Comparison of ENCODE assay signal across 10 cellular contexts in genomic region chr10:113007343-113007771, GRCh38. TPM values are rescaled to one million over a fixed set of nuclear protein-coding genes. Genes with fewer than 3 reads are reported as not detected.
A peak's percentile ranks its signal among the peaks of the same experiment; 100 is the strongest.
DNase-seq lines count a peak whose midpoint lies in the region; ATAC-seq and TF ChIP-seq lines count a peak whose summit lies in the region.
"Had no signal": no experiment of that assay in that cellular context is flagged by ENCODE, and none has a peak within 500 bp of the region (broad histone marks: within the 10 kb centered on the region; RNA-seq: fewer than 3 reads in every experiment).

No MANE protein-coding gene starts in this region.

- no peak overlapping the region for H3K9ac ChIP-seq in H9 (ENCODE audit: extremely low read depth, insufficient read length, low read length)

- no peak overlapping the region for H3K4ac ChIP-seq in H9 (ENCODE audit: low read depth, low read length)

- H3K27me3 ChIP-seq in H9 (ENCODE audit: insufficient read depth, low read length), result no peaks in the 10 kb centered on the region
- H3K27me3 ChIP-seq in heart left ventricle, result no peaks in the 10 kb centered on the region

- TF ChIP-seq POLR2A in heart left ventricle (IDR thresholded peaks at IDR 0.05), result no peak
- no peak for TF ChIP-seq POLR2A in GM18505 (IDR thresholded peaks at IDR 0.05; ENCODE audit: borderline replicate concordance, extremely low read depth, insufficient read depth, insufficient read length)

- H3K18ac ChIP-seq in H9 (ENCODE audit: insufficient read length, low read depth, low read length), result no peak overlapping the region

- intact Hi-C loops in activated CD4-positive, alpha-beta T cell treated with anti-CD3 and anti-CD28 coated beads, Interleukin-2, amount 10 ng/mL, durations not matched to agents 24 days and 14 days (cut with micrococcal nuclease), result loop anchor here (2.0 kb wide), 1 partner anchor 21 kb away; no protein-coding TSS in a partner anchor
- intact Hi-C loops in heart left ventricle (cut with DNase I), result loop anchor here in 1 of 10 donors (10.0 kb wide), 1 partner anchor 53 kb away; the partner anchor contains the start of gene TCF7L2

- H3K36me3 ChIP-seq in heart left ventricle, result no peaks in the 10 kb centered on the region

- H4K91ac ChIP-seq in H9 (ENCODE audit: insufficient read length, low read depth, low read length), result no peak overlapping the region

- H3K27me3 Mint-ChIP-seq in H9 (ENCODE audit: low read depth), result no peaks in the 10 kb centered on the region
- H3K27me3 Mint-ChIP-seq in activated CD4-positive, alpha-beta T cell treated with anti-CD3 and anti-CD28 coated beads, Interleukin-2, amount 10 ng/mL, durations not matched to agents 24 days and 14 days, result peaks cover 78% of the 10 kb centered on the region

- H3K23me2 ChIP-seq in H9 (ENCODE audit: insufficient read length, low read depth, low read length, poor library complexity, severe bottlenecking), result no peaks in the 10 kb centered on the region

- no peak overlapping the region for H3T11ph ChIP-seq in H9 (ENCODE audit: low read length)

- no peak overlapping the region for H2BK120ac ChIP-seq in H9 (ENCODE audit: low read depth, low read length, poor library complexity, severe bottlenecking)

- no peak overlapping the region for H2BK20ac ChIP-seq in H9 (ENCODE audit: low read depth, low read length, poor library complexity, severe bottlenecking)

- peaks cover 76 to 86% of the 10 kb centered on the region in 2 experiments for H3K4me1 Mint-ChIP-seq in H9
- H3K4me1 Mint-ChIP-seq in activated CD4-positive, alpha-beta T cell treated with anti-CD3 and anti-CD28 coated beads, Interleukin-2, amount 10 ng/mL, durations not matched to agents 24 days and 14 days, result peaks cover 13% of the 10 kb centered on the region

- DNase-seq in H9 (no peak), coronary artery (ENCODE audit: low spot score) (no peak), NCI-H524 (lab: John Stamatoyannopoulos, UW) (no peak), heart left ventricle (no peak), NCI-H526 (lab: John Stamatoyannopoulos, UW) (no peak)
- peak; percentile 81 for DNase-seq in activated CD4-positive, alpha-beta T cell treated with anti-CD3 and anti-CD28 coated beads, Interleukin-2, amount 10 ng/mL, durations not matched to agents 24 days and 14 days
- DNase-seq in stimulated activated CD8-positive, alpha-beta memory T cell treated with anti-CD3 and anti-CD28 coated beads, Interleukin-12 subunit alpha, Interleukin-12 subunit beta, amount 100 ng/mL, for 1 hour (ENCODE audit: low read depth), result peak; percentile 14
- DNase-seq: KBM-7, right cardiac atrium had no signal

- H3K4me1 ChIP-seq in H9 (ENCODE audit: insufficient read depth, low read length) (peaks cover 10% of the 10 kb centered on the region), heart left ventricle (peaks cover 0 to 59% (median 33%) of the 10 kb centered on the region in 12 donors)

- no peak overlapping the region for H3K4me2 ChIP-seq in H9 (ENCODE audit: insufficient read depth, insufficient read length, low read length)

- no peak overlapping the region for H3K23ac ChIP-seq in H9 (ENCODE audit: insufficient read length, low read depth, low read length)

- H2BK15ac ChIP-seq in H9 (ENCODE audit: low read depth, low read length), result no peak overlapping the region

- peaks cover 36 to 69% (median 61%) of the 10 kb centered on the region in 3 experiments for H3K36me3 Mint-ChIP-seq in H9 (ENCODE audit: insufficient read depth in 1 of 3, low read depth in 3 of 3)
- H3K36me3 Mint-ChIP-seq in activated CD4-positive, alpha-beta T cell treated with anti-CD3 and anti-CD28 coated beads, Interleukin-2, amount 10 ng/mL, durations not matched to agents 24 days and 14 days (ENCODE audit: low read depth), result no peaks in the 10 kb centered on the region

- H3K27ac ChIP-seq in H9 (ENCODE audit: insufficient read length, low read depth, low read length) (no peak overlapping the region), coronary artery (peak overlapping the region; percentile 30 to 63), heart left ventricle (no peak overlapping the region)

- H4K20me1 ChIP-seq in H9 (ENCODE audit: control insufficient read depth, insufficient read depth, insufficient read length), result no peaks in the 10 kb centered on the region

- H3K9me3 ChIP-seq in H9 (ENCODE audit: control insufficient read depth, low read depth, low read length) (no peaks in the 10 kb centered on the region), heart left ventricle (no peaks in the 10 kb centered on the region)

- H2AK5ac ChIP-seq in H9 (ENCODE audit: insufficient read length, low read length), result no peak overlapping the region

- H2BK5ac ChIP-seq in H9 (ENCODE audit: insufficient read length, low read length), result no peak overlapping the region

- H4K5ac ChIP-seq in H9 (ENCODE audit: insufficient read length, low read depth, low read length), result no peak overlapping the region

- no peaks in the 10 kb centered on the region; a peak in 2 of 5 replicates for H3K9me3 Mint-ChIP-seq in H9
- H3K9me3 Mint-ChIP-seq in activated CD4-positive, alpha-beta T cell treated with anti-CD3 and anti-CD28 coated beads, Interleukin-2, amount 10 ng/mL, durations not matched to agents 24 days and 14 days, result no peaks in the 10 kb centered on the region

- H2BK12ac ChIP-seq in H9 (ENCODE audit: insufficient read length, low read depth, low read length), result no peak overlapping the region

- no peak overlapping the region for H3K56ac ChIP-seq in H9 (ENCODE audit: insufficient read length, low read depth, low read length)

- peaks cover 15% of the 10 kb centered on the region for H3K79me1 ChIP-seq in H9 (ENCODE audit: insufficient read depth, low read depth, low read length, poor library complexity, severe bottlenecking)

- WGBS in H9 (ENCODE audit: extremely low coverage, insufficient read length, low lambda C conversion rate), result no CpG with 5 or more reads among the region's 4 CpGs
- WGBS in heart left ventricle, 4 donors, result 56 to 68% (median 65%) methylated on average over 4 of the region's 4 CpGs

- no peak overlapping the region for H3K14ac ChIP-seq in H9 (ENCODE audit: insufficient read depth, low read length)

- ATAC-seq in heart left ventricle (no peak), GM18505 (IDR thresholded peaks at IDR 0.05; ENCODE audit: unreplicated experiment) (no peak)

- H3K4me3 Mint-ChIP-seq in H9, result no peak overlapping the region
- H3K4me3 Mint-ChIP-seq in activated CD4-positive, alpha-beta T cell treated with anti-CD3 and anti-CD28 coated beads, Interleukin-2, amount 10 ng/mL, durations not matched to agents 24 days and 14 days, result no peak overlapping the region

- no peak overlapping the region for H4K8ac ChIP-seq in H9 (replicated peaks; ENCODE audit: insufficient read length, low read depth, low read length)

- peak overlapping the region in 2 of 3 experiments; percentile 33 to 78; a peak in 2 of 7 replicates for H3K27ac Mint-ChIP-seq in H9
- no peak overlapping the region for H3K27ac Mint-ChIP-seq in activated CD4-positive, alpha-beta T cell treated with anti-CD3 and anti-CD28 coated beads, Interleukin-2, amount 10 ng/mL, durations not matched to agents 24 days and 14 days

- H3K4me3 ChIP-seq in coronary artery, result peak overlapping the region; percentile 26
- no peak overlapping the region for H3K4me3 ChIP-seq in heart left ventricle

- TF ChIP-seq CTCF in H9 (conservative IDR thresholded peaks at IDR 0.05) (no peak), coronary artery (IDR thresholded peaks at IDR 0.05) (no peak), heart left ventricle (IDR thresholded peaks at IDR 0.05) (no peak)

- H3K79me2 ChIP-seq in H9 (ENCODE audit: insufficient read depth, low read length), result peaks cover 59% of the 10 kb centered on the region

- H2AFZ ChIP-seq in H9 (ENCODE audit: low read length), result no peak overlapping the region

RNA-seq across cellular contexts. Expression of gene TCF7L2, which starts 57.3 kb away (rescaled TPM):
- total RNA-seq in H9 (2021), result 71.1 and 73.0 TPM in 2 replicates
- total RNA-seq in activated CD4-positive, alpha-beta T cell treated with anti-CD3 and anti-CD28 coated beads, Interleukin-2, amount 10 ng/mL, durations not matched to agents 24 days and 14 days, result 0.21 and 0.43 TPM in 2 replicates
- 10 to 100 TPM in 5 of 9 donors, 1 to 10 TPM in 4; 5.9 to 17.5 (median 11.1) TPM for total RNA-seq in heart left ventricle
- 1 to 10 TPM; 4.3 to 5.4 TPM for polyA plus RNA-seq in heart left ventricle

Comparison
In these comparisons a context has a peak if more than half of its experiments do, and no peak if none do; other contexts are left out.
1. DNase-seq: peak in activated CD4-positive, alpha-beta T cell treated with anti-CD3 and anti-CD28 coated beads, Interleukin-2, amount 10 ng/mL, durations not matched to agents 24 days and 14 days (single experiment) and stimulated activated CD8-positive, alpha-beta memory T cell treated with anti-CD3 and anti-CD28 coated beads, Interleukin-12 subunit alpha, Interleukin-12 subunit beta, amount 100 ng/mL, for 1 hour (single experiment); none in H9 (single experiment), coronary artery (single experiment), NCI-H524 (0 of 2), heart left ventricle (0 of 5) and NCI-H526 (0 of 2).
2. H3K27ac ChIP-seq: peak in coronary artery (2 of 2); none in H9 (single experiment) and heart left ventricle (0 of 12).